Comparison of ENCODE assay signal across 23 cellular contexts in the genomic region with DNA sequence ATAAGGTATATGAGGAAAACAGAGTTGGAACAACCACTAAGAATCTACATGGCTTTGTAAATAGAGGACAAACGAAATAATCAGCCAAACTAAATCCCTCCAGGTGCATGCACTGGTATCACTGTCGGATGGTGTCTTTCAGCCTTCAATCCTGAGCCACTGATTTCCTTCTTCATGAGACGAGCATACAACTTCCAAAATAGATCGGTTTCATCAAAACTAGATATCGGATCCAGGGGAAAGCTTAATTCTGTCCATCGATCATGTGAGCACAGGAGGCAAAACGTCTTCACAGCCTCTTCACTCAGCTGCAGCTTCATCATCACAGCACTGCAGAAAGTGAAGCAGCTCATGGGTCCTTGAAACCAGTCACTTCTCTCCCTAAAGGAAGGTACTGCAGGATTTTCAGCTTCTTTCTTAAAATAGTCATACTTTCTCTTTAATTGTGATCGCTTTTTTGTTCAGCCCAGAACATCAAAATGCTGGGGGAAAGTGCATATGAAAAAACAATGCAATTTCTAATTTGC.
DNase-seq lines count a peak whose midpoint lies in the region; ATAC-seq lines count a peak whose summit lies in the region.
"Had no signal": no experiment of that assay in that cellular context is flagged by ENCODE, and none has a peak within 500 bp of the region (broad histone marks: within the 10 kb centered on the region; RNA-seq: fewer than 3 reads in every experiment).

No MANE protein-coding gene starts in this region.

- peak overlapping the region; percentile 4 for H3K4me3 ChIP-seq in right cardiac atrium (ENCODE audit: low read length)
- H3K4me3 ChIP-seq: adrenal gland, coronary artery, HAP-1, hepatocyte, lower lobe of right lung, skin epidermis had no signal

- intact Hi-C loops in right cardiac atrium (cut with DNase I) (no loop called here), left ventricle myocardium superior (cut with micrococcal nuclease) (no loop called here)

- no peaks in the 10 kb centered on the region for H3K4me1 ChIP-seq in right cardiac atrium (ENCODE audit: control insufficient read depth, insufficient read depth, low read length)

- no peak for DNase-seq in right cardiac atrium
- DNase-seq in left ventricle myocardium superior: no peak
- peak; percentile 34 for DNase-seq in OCI-M1 (lab: John Stamatoyannopoulos, UW)
- DNase-seq in globus pallidus (ENCODE audit: low spot score): peak; percentile 80
- DNase-seq in SW480 (ENCODE audit: low spot score): no peak
- no peak for DNase-seq in NAMALWA (ENCODE audit: low spot score)
- no peak for DNase-seq in UCSD-AML1 (lab: John Stamatoyannopoulos, UW; ENCODE audit: unreplicated experiment)
- DNase-seq: activated CD4-positive, alpha-beta T cell treated with anti-CD3 and anti-CD28 coated beads for 4 hours; activated CD8-positive, alpha-beta memory T cell treated with anti-CD3 and anti-CD28 coated beads, Interleukin-2, amount 50 U/mL, for 4 hours; adrenal gland; DMS 273 treated with DMSO at 0.1 percent for 48 hours; lower lobe of right lung; NCI-H1436; NCI-H510A treated with DMSO at 0.1 percent for 48 hours; stimulated activated CD4-positive, alpha-beta T cell treated with anti-CD3 and anti-CD28 coated beads, Interleukin-2, amount 100 ng/mL, for 24 hours had no signal

- no peaks in the 10 kb centered on the region for H3K9me3 ChIP-seq in right cardiac atrium (ENCODE audit: control insufficient read depth, low read length)
- H3K9me3 ChIP-seq: adrenal gland, HAP-1, lower lobe of right lung had no signal

- WGBS in right cardiac atrium: 74% methylated on average over 8 of the region's 8 CpGs

- H3K27me3 ChIP-seq in right cardiac atrium (ENCODE audit: control insufficient read depth, insufficient read depth): no peaks in the 10 kb centered on the region
- H3K27me3 ChIP-seq: adrenal gland, hepatocyte had no signal

- ATAC-seq in right cardiac atrium (no peak), left ventricle myocardium superior (no peak)

- H3K27ac ChIP-seq in right cardiac atrium (ENCODE audit: low read length) (no peak overlapping the region), temporal lobe (ENCODE audit: low read depth, low read length) (peak overlapping the region; percentile 97)
- H3K27ac ChIP-seq: adrenal gland, C4-2B, coronary artery, hepatocyte, HL-60, lower lobe of right lung, RWPE1 had no signal

Comparison
In these comparisons a context has a peak if more than half of its experiments do, and no peak if none do; other contexts are left out.
1. DNase-seq: peak in OCI-M1 (single experiment) and globus pallidus (single experiment); none in right cardiac atrium (0 of 3), left ventricle myocardium superior (single experiment), SW480 (single experiment), NAMALWA (single experiment) and UCSD-AML1 (single experiment).